Comparison of ENCODE assay signal across 8 cellular contexts in genomic region chr13:25300861-25301346, GRCh38. TPM values are rescaled to one million over a fixed set of nuclear protein-coding genes. Genes with fewer than 3 reads are reported as not detected.
DNase-seq lines count a peak whose midpoint lies in the region; ATAC-seq and FAIRE-seq lines count a peak whose summit lies in the region.

No MANE protein-coding gene starts in this region.

- no peak for FAIRE-seq in small intestine (lab: Jason Lieb, UNC)

- H3K27ac ChIP-seq in BLaER1 (peak overlapping the region; percentile 88), KOPT-K1 (ENCODE audit: low read depth, low read length, poor library complexity, severe bottlenecking) (peak overlapping the region; percentile 83), angular gyrus (ENCODE audit: low read depth, low read length) (peak overlapping the region; percentile 94), small intestine (ENCODE audit: low read depth in 1 of 2, low read length in 1 of 2) (peak overlapping the region; percentile 61 to 78)

- ATAC-seq in GM21515 (IDR thresholded peaks at IDR 0.05; ENCODE audit: unreplicated experiment), result peak; percentile 17

- H3K27me3 ChIP-seq in BLaER1 (no peaks in the 10 kb centered on the region), small intestine (ENCODE audit: control insufficient read depth in 2 of 2, insufficient read depth in 2 of 2, low read length in 2 of 2) (no peaks in the 10 kb centered on the region)

- 20 to 42% (median 40%) methylated on average over 33 of the region's 33 CpGs for WGBS in small intestine, 3 donors

- DNase-seq in small intestine (no peak), NCI-H128 (lab: John Stamatoyannopoulos, UW; ENCODE audit: unreplicated experiment) (no peak), SW480 (ENCODE audit: low spot score) (no peak)

- H3K9me3 ChIP-seq in BLaER1, result peaks cover 7% of the 10 kb centered on the region; the same call in 1 of the 2 replicates
- no peaks in the 10 kb centered on the region for H3K9me3 ChIP-seq in KOPT-K1 (ENCODE audit: insufficient read depth, low read length, poor library complexity, severe bottlenecking)
- H3K9me3 ChIP-seq in small intestine (ENCODE audit: control insufficient read depth, low read depth), result no peaks in the 10 kb centered on the region

- H3K4me3 ChIP-seq in BLaER1, result peak overlapping the region; percentile 83
- H3K4me3 ChIP-seq in iPS-11a (ENCODE audit: low read depth, low read length), result peak overlapping the region; percentile 99
- H3K4me3 ChIP-seq in small intestine (ENCODE audit: low read depth in 1 of 2, low read length in 2 of 2), result peak overlapping the region; percentile 45 to 92

- peaks cover 22% of the 10 kb centered on the region for H3K4me1 ChIP-seq in BLaER1
- H3K4me1 ChIP-seq in small intestine (ENCODE audit: control insufficient read depth in 2 of 2, insufficient read depth in 1 of 2, low read depth in 1 of 2, low read length in 1 of 2), result peaks cover 2% of the 10 kb centered on the region in 2 donors

- peak overlapping the region; percentile 93 for H3K9ac ChIP-seq in BLaER1

- H3K4me2 ChIP-seq in BLaER1, result peak overlapping the region; percentile 75

- H4K20me1 ChIP-seq in BLaER1, result peaks cover 41% of the 10 kb centered on the region

- H3K36me3 ChIP-seq in BLaER1 (peaks cover 27% of the 10 kb centered on the region), KOPT-K1 (ENCODE audit: insufficient read depth, low read length) (peaks cover 28% of the 10 kb centered on the region), small intestine (ENCODE audit: control insufficient read depth in 2 of 2, insufficient read depth in 2 of 2, low read length in 2 of 2) (no peaks in the 10 kb centered on the region)

RNA-seq across cellular contexts. Expression of gene NUP58, which starts 0.5 kb away (rescaled TPM):
- 10 to 100 TPM in 2 of 3 donors, 1 to 10 TPM in 1; 10.0 to 13.6 (median 10.7) TPM for polyA plus RNA-seq in small intestine

RNA-seq across cellular contexts. Expression of gene MTMR6, which starts 13.6 kb away (rescaled TPM):
- 1 to 10 TPM; 5.6 to 9.7 (median 7.0) TPM for polyA plus RNA-seq in small intestine
